17 cellular contexts compared by ENCODE assay signal in the genomic region with DNA sequence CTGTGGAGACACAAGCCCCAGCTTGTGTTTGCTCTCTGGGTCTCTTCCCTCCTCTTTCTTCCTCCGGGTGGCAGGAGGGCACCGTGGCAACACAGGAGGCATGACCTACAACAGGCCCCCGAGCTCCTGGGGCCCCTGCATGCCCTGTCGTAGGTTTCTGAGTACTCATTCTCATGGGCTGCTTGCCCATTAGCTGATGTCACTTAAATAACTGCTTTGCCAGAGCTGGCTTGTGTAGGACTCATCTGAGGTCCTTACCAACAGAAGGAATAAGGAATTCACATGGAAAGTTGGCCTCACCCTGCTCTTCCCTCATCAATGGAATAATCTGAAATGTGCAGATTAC.
DNase-seq lines count a peak whose midpoint lies in the region; TF ChIP-seq lines count a peak whose summit lies in the region.
"Had no signal": no experiment of that assay in that cellular context is flagged by ENCODE, and none has a peak within 500 bp of the region (broad histone marks: within the 10 kb centered on the region; RNA-seq: fewer than 3 reads in every experiment).

No MANE protein-coding gene starts in this region.

- H3K27me3 ChIP-seq in GM06990 (replicated peaks; ENCODE audit: control insufficient read depth, insufficient read depth, low read length) (no peaks in the 10 kb centered on the region; the same call in 1 of the 2 replicates), Caco-2 (replicated peaks; ENCODE audit: control insufficient read depth, insufficient read depth, low read length) (0 out of 2 replicates have a peak, but pooled peaks cover 2% of the 10 kb centered on the region)
- H3K27me3 ChIP-seq: BLaER1 treated with 17β-estradiol and CSF1 and Interleukin-3, amounts not matched to agents 10 nM and 100 nM; right atrium auricular region had no signal

- TF ChIP-seq CTCF in GM06990 (IDR thresholded peaks at IDR 0.05; ENCODE audit: insufficient read depth, low read length, poor library complexity, severe bottlenecking) (peak; percentile 8), OCI-LY7 (conservative IDR thresholded peaks at IDR 0.05; ENCODE audit: low read length) (peak; percentile 39; the same call in 1 of the 2 replicates), fibroblast of the aortic adventitia (IDR thresholded peaks at IDR 0.05; ENCODE audit: insufficient read depth, low read length) (no peak), Caco-2 (IDR thresholded peaks at IDR 0.05; ENCODE audit: insufficient read depth in 1 of 2, low read depth in 1 of 2, low read length in 1 of 2, severe bottlenecking in 1 of 2, unreplicated experiment in 1 of 2) (no peak)

- H3K9me2 ChIP-seq in OCI-LY7 (ENCODE audit: insufficient read depth, low read length) = no peaks in the 10 kb centered on the region

- H3K9me3 ChIP-seq in OCI-LY7 (ENCODE audit: low read length) (no peaks in the 10 kb centered on the region), Caco-2 (no peaks in the 10 kb centered on the region)
- H3K9me3 ChIP-seq: BLaER1 treated with 17β-estradiol and CSF1 and Interleukin-3, amounts not matched to agents 10 nM and 100 nM; right atrium auricular region had no signal

- H3K4me3 ChIP-seq in GM06990 (replicated peaks; ENCODE audit: low read depth, low read length) (no peak overlapping the region), OCI-LY7 (ENCODE audit: low read depth, low read length, poor library complexity, severe bottlenecking) (no peak overlapping the region), fibroblast of the aortic adventitia (ENCODE audit: low read depth, low read length) (no peak overlapping the region), Caco-2 (ENCODE audit: low read depth, low read length) (no peak overlapping the region)
- H3K4me3 ChIP-seq: BLaER1 treated with 17β-estradiol and CSF1 and Interleukin-3, amounts not matched to agents 10 nM and 100 nM; GM12878; right atrium auricular region had no signal

- H3K36me3 Mint-ChIP-seq in Caco-2 (ENCODE audit: insufficient read depth, unreplicated experiment) = no peaks in the 10 kb centered on the region
- H3K36me3 Mint-ChIP-seq: activated naive CD8-positive, alpha-beta T cell treated with anti-CD3 and anti-CD28 coated beads for 36 hours had no signal

- BruUV-seq in OCI-LY7 (replicated peaks; lab: Mats Ljungman, UMichigan) (no TSS peak), Caco-2 (replicated peaks; lab: Mats Ljungman, UMichigan) (no TSS peak)

- no peaks in the 10 kb centered on the region for H3K36me3 ChIP-seq in GM06990 (ENCODE audit: control insufficient read depth, insufficient read depth, low read length)
- H3K36me3 ChIP-seq in OCI-LY7 (ENCODE audit: insufficient read depth, low read length) = no peaks in the 10 kb centered on the region
- no peaks in the 10 kb centered on the region for H3K36me3 ChIP-seq in Caco-2 (ENCODE audit: control insufficient read depth, insufficient read depth, low read length)
- H3K36me3 ChIP-seq: BLaER1 treated with 17β-estradiol and CSF1 and Interleukin-3, amounts not matched to agents 10 nM and 100 nM; right atrium auricular region had no signal

- no peaks in the 10 kb centered on the region for H4K20me1 ChIP-seq in OCI-LY7 (ENCODE audit: insufficient read depth, low read length)
- H4K20me1 ChIP-seq: BLaER1 treated with 17β-estradiol and CSF1 and Interleukin-3, amounts not matched to agents 10 nM and 100 nM had no signal

- POLR2A ChIA-PET in OCI-LY7 (lab: Charles Lee) = interaction anchor here (0.6 kb wide), 1 partner anchor 899 kb away, joined by 3 read pairs; no protein-coding TSS in a partner anchor
- POLR2A ChIA-PET in Caco-2 (lab: Charles Lee) = no interaction called here

- H3K79me2 ChIP-seq in OCI-LY7 (ENCODE audit: insufficient read depth, low read depth, low read length) = no peaks in the 10 kb centered on the region

- H3K4me2 ChIP-seq in OCI-LY7 (ENCODE audit: low read length) = no peak overlapping the region
- H3K4me2 ChIP-seq: BLaER1 treated with 17β-estradiol and CSF1 and Interleukin-3, amounts not matched to agents 10 nM and 100 nM had no signal

- intact Hi-C loops in OCI-LY7 (cut with micrococcal nuclease; ENCODE audit: unreplicated experiment) (no loop called here), posterior cingulate gyrus (cut with DNase I) (no loop called here), Caco-2 (cut with micrococcal nuclease; ENCODE audit: unreplicated experiment) (no loop called here)

- H3K4me1 ChIP-seq in OCI-LY7 (ENCODE audit: insufficient read depth, low read length, poor library complexity, severe bottlenecking) = no peaks in the 10 kb centered on the region
- no peaks in the 10 kb centered on the region for H3K4me1 ChIP-seq in Caco-2
- H3K4me1 ChIP-seq: BLaER1 treated with 17β-estradiol and CSF1 and Interleukin-3, amounts not matched to agents 10 nM and 100 nM; right atrium auricular region had no signal

- H3K27ac ChIP-seq in OCI-LY7 (ENCODE audit: low read depth, low read length, poor library complexity, severe bottlenecking) = no peak overlapping the region
- H3K27ac ChIP-seq: BLaER1 treated with 17β-estradiol and CSF1 and Interleukin-3, amounts not matched to agents 10 nM and 100 nM; right atrium auricular region had no signal

- CTCF ChIA-PET in OCI-LY7 (lab: Charles Lee; ENCODE audit: unreplicated experiment) = no interaction called here
- CTCF ChIA-PET in Caco-2 (lab: Charles Lee) = no interaction called here

- H3K27ac Mint-ChIP-seq in Caco-2 (ENCODE audit: unreplicated experiment) = no peak overlapping the region
- H3K27ac Mint-ChIP-seq: activated naive CD8-positive, alpha-beta T cell treated with anti-CD3 and anti-CD28 coated beads for 36 hours had no signal

- no peaks in the 10 kb centered on the region for H3K4me1 Mint-ChIP-seq in Caco-2 (ENCODE audit: low read depth, unreplicated experiment)
- H3K4me1 Mint-ChIP-seq: activated naive CD8-positive, alpha-beta T cell treated with anti-CD3 and anti-CD28 coated beads for 36 hours had no signal

- H2AFZ ChIP-seq in OCI-LY7 (ENCODE audit: low read length) = no peak overlapping the region

- H3K27me3 Mint-ChIP-seq in Caco-2 (ENCODE audit: insufficient read depth, unreplicated experiment) = peaks cover 21% of the 10 kb centered on the region

- no peak overlapping the region for H3K4me3 Mint-ChIP-seq in Caco-2 (ENCODE audit: unreplicated experiment)
- H3K4me3 Mint-ChIP-seq: activated naive CD8-positive, alpha-beta T cell treated with anti-CD3 and anti-CD28 coated beads for 36 hours had no signal

- H3K9me3 Mint-ChIP-seq in Caco-2 (ENCODE audit: unreplicated experiment) = no peaks in the 10 kb centered on the region
- H3K9me3 Mint-ChIP-seq: activated naive CD8-positive, alpha-beta T cell treated with anti-CD3 and anti-CD28 coated beads for 36 hours had no signal

- DNase-seq in GM06990 (ENCODE audit: extremely low read depth, insufficient read length) (no peak), OCI-LY7 (ENCODE audit: low spot score) (peak; percentile 4), fibroblast of the aortic adventitia (ENCODE audit: low read depth) (peak; percentile 14), posterior cingulate gyrus (peak in 7 of 10 donors; percentile 15 to 83 (median 27)), amniotic stem cell (lab: John Stamatoyannopoulos, UW) (no peak), Caco-2 (no peak), T1000 (lab: John Stamatoyannopoulos, UW) (no peak), SKM-1 (lab: John Stamatoyannopoulos, UW; ENCODE audit: unreplicated experiment) (no peak)
- DNase-seq: activated CD4-positive, CD25-positive, alpha-beta regulatory T cell; activated naive CD8-positive, alpha-beta T cell treated with anti-CD3 and anti-CD28 coated beads for 36 hours; activated T-cell treated with anti-CD3 and anti-CD28 coated beads for 4 hours; DMS79 treated with DMSO at 0.1 percent for 48 hours; KG1; stimulated activated CD4-positive, alpha-beta T cell treated with anti-CD3 and anti-CD28 coated beads, Interleukin-2, amount 100 ng/mL, for 48 hours had no signal

Comparison
In these comparisons a context has a peak if more than half of its experiments do, and no peak if none do; other contexts are left out.
1. DNase-seq: peak in OCI-LY7 (single experiment), fibroblast of the aortic adventitia (single experiment) and posterior cingulate gyrus (7 of 10); none in GM06990 (single experiment), amniotic stem cell (single experiment), Caco-2 (0 of 2), T1000 (single experiment) and SKM-1 (single experiment).
2. CTCF ChIP-seq: peak in GM06990 (single experiment) and OCI-LY7 (single experiment); none in fibroblast of the aortic adventitia (single experiment) and Caco-2 (0 of 2).